In genomic region chr20:56414842-56415765, GRCh38 we compare ENCODE assay signal across 9 cellular contexts. TPM values are rescaled to one million over a fixed set of nuclear protein-coding genes. Genes with fewer than 3 reads are reported as not detected.
A peak's percentile ranks its signal among the peaks of the same experiment; 100 is the strongest.
DNase-seq lines count a peak whose midpoint lies in the region; ATAC-seq, FAIRE-seq and TF ChIP-seq lines count a peak whose summit lies in the region.
"Had no signal": no experiment of that assay in that cellular context is flagged by ENCODE, and none has a peak within 500 bp of the region (broad histone marks: within the 10 kb centered on the region; RNA-seq: fewer than 3 reads in every experiment).

No MANE protein-coding gene starts in this region.

- WGBS in esophagus muscularis mucosa: 82% methylated on average over 12 of the region's 12 CpGs
- 84 to 91% methylated on average over 12 of the region's 12 CpGs for WGBS in testis, 2 donors
- WGBS in small intestine, 3 donors: 77 to 90% (median 88%) methylated on average over 12 of the region's 12 CpGs

- H3K4me3 ChIP-seq in CD8-positive, alpha-beta memory T cell (ENCODE audit: low read length): peak overlapping the region; percentile 8
- H3K4me3 ChIP-seq in esophagus muscularis mucosa (peak overlapping the region in 2 of 4 donors; percentile 5 to 17), testis (no peak overlapping the region), small intestine (ENCODE audit: low read depth in 1 of 2, low read length in 2 of 2) (no peak overlapping the region)

- H3K27me3 Mint-ChIP-seq in CD8-positive, alpha-beta memory T cell: peaks cover 0 to 1% of the 10 kb centered on the region in 2 donors

- H3K4me1 ChIP-seq in CD8-positive, alpha-beta memory T cell (ENCODE audit: insufficient read depth, low read length): peaks cover 87% of the 10 kb centered on the region
- H3K4me1 ChIP-seq in esophagus muscularis mucosa: peaks cover 8 to 26% (median 17%) of the 10 kb centered on the region in 4 donors
- H3K4me1 ChIP-seq in testis: peaks cover 10% of the 10 kb centered on the region
- H3K4me1 ChIP-seq in small intestine (ENCODE audit: control insufficient read depth in 2 of 2, insufficient read depth in 1 of 2, low read depth in 1 of 2, low read length in 1 of 2): no peaks in the 10 kb centered on the region

- peaks cover 0 to 19% (median 11%) of the 10 kb centered on the region in 3 donors for H3K36me3 Mint-ChIP-seq in CD8-positive, alpha-beta memory T cell

- peak overlapping the region; percentile 46 to 95 (median 78) for H3K4me3 Mint-ChIP-seq in CD8-positive, alpha-beta memory T cell

- no peak for FAIRE-seq in small intestine (lab: Jason Lieb, UNC)

- no peak for TF ChIP-seq EP300 in esophagus muscularis mucosa (IDR thresholded peaks at IDR 0.05)

- peak overlapping the region; percentile 84 to 97 (median 92) for H3K27ac Mint-ChIP-seq in CD8-positive, alpha-beta memory T cell

- CTCF ChIA-PET in CD8-positive, alpha-beta memory T cell (lab: Charles Lee): interaction anchor here (0.8 to 1.2 kb wide), 2 partner anchors 8 to 14 kb away, joined by 3 to 5 read pairs; no protein-coding TSS in a partner anchor

- intact Hi-C loops in esophagus muscularis mucosa (cut with DNase I) (no loop called here), testis (cut with DNase I; ENCODE audit: low total_unique reads) (no loop called here)

- TF ChIP-seq CTCF in esophagus muscularis mucosa (IDR thresholded peaks at IDR 0.05): no peak
- no peak for TF ChIP-seq CTCF in testis (IDR thresholded peaks at IDR 0.05)

- H3K36me3 ChIP-seq in CD8-positive, alpha-beta memory T cell (ENCODE audit: insufficient read depth, low read length): no peaks in the 10 kb centered on the region
- H3K36me3 ChIP-seq in esophagus muscularis mucosa: no peaks in the 10 kb centered on the region
- no peaks in the 10 kb centered on the region for H3K36me3 ChIP-seq in testis (ENCODE audit: low read depth, missing control alignments)
- H3K36me3 ChIP-seq in small intestine (ENCODE audit: control insufficient read depth in 2 of 2, insufficient read depth in 2 of 2, low read length in 2 of 2): no peaks in the 10 kb centered on the region

- POLR2A ChIA-PET in CD8-positive, alpha-beta memory T cell (lab: Charles Lee): interaction anchor here (0.6 kb wide), 1 partner anchor 26 kb away, joined by 5 read pairs; no protein-coding TSS in a partner anchor

- peaks cover 67 to 82% (median 75%) of the 10 kb centered on the region in 3 donors for H3K4me1 Mint-ChIP-seq in CD8-positive, alpha-beta memory T cell

- peak overlapping the region; percentile 66 for H3K27ac ChIP-seq in CD8-positive, alpha-beta memory T cell (ENCODE audit: low read depth, low read length)
- H3K27ac ChIP-seq in esophagus muscularis mucosa (replicated peaks in 1 of 4): no peak overlapping the region
- H3K27ac ChIP-seq in testis: no peak overlapping the region
- H3K27ac ChIP-seq in small intestine (ENCODE audit: low read depth in 1 of 2, low read length in 1 of 2): peak overlapping the region in 1 of 2 donors; percentile 81

- TF ChIP-seq POLR2A in esophagus muscularis mucosa (IDR thresholded peaks at IDR 0.05; ENCODE audit: low read depth) (no peak), testis (IDR thresholded peaks at IDR 0.05) (no peak)

- ATAC-seq in GM21723 (IDR thresholded peaks at IDR 0.05; ENCODE audit: unreplicated experiment): no peak

- DNase-seq in CD8-positive, alpha-beta memory T cell: peak in 4 of 5 donors; percentile 27 to 57 (median 42)
- peak; percentile 62 for DNase-seq in activated CD8-positive, alpha-beta memory T cell treated with anti-CD3 and anti-CD28 coated beads, Interleukin-2, amount 50 U/mL, for 4 hours
- DNase-seq in effector CD8-positive, alpha-beta T cell (lab: John Stamatoyannopoulos, UW): peak; percentile 7
- peak; percentile 65 for DNase-seq in stimulated activated CD4-positive, alpha-beta T cell treated with anti-CD3 and anti-CD28 coated beads, Interleukin-2, amount 100 ng/mL, for 4 hours (ENCODE audit: low read depth)
- DNase-seq in esophagus muscularis mucosa (ENCODE audit: extremely low spot score): no peak
- no peak for DNase-seq in testis
- no peak for DNase-seq in small intestine
- DNase-seq: NCI-H524 had no signal

- H3K27me3 ChIP-seq in CD8-positive, alpha-beta memory T cell (ENCODE audit: insufficient read depth, low read length, poor library complexity, severe bottlenecking): no peaks in the 10 kb centered on the region
- H3K27me3 ChIP-seq in esophagus muscularis mucosa: no peaks in the 10 kb centered on the region
- H3K27me3 ChIP-seq in testis: no peaks in the 10 kb centered on the region
- H3K27me3 ChIP-seq in small intestine (ENCODE audit: control insufficient read depth in 2 of 2, insufficient read depth in 2 of 2, low read length in 2 of 2): no peaks in the 10 kb centered on the region

- H3K9me3 ChIP-seq in CD8-positive, alpha-beta memory T cell (ENCODE audit: low read length): no peaks in the 10 kb centered on the region
- H3K9me3 ChIP-seq in esophagus muscularis mucosa (no peaks in the 10 kb centered on the region), testis (no peaks in the 10 kb centered on the region), small intestine (ENCODE audit: control insufficient read depth, low read depth) (no peaks in the 10 kb centered on the region)

- no peaks in the 10 kb centered on the region for H3K9me3 Mint-ChIP-seq in CD8-positive, alpha-beta memory T cell

RNA-seq across cellular contexts. Expression of gene CASS4, which starts 3.0 kb away (rescaled TPM):
- 1 to 10 TPM; 3.7 TPM for total RNA-seq in CD8-positive, alpha-beta memory T cell
- 5.6 TPM for polyA plus RNA-seq in CD8-positive, alpha-beta memory T cell
- total RNA-seq in esophagus muscularis mucosa (1 to 10 TPM; 3.1 to 8.1 (median 5.4) TPM), testis (1 to 10 TPM in 1 of 2 donors, under 1 TPM in 1; 0.79 to 1.8 TPM)
- polyA plus RNA-seq in testis (ENCODE audit: insufficient read depth, low read depth, low replicate concordance) (0.92 TPM), small intestine (1 to 10 TPM in 1 of 3 donors, under 1 TPM in 1, not detected in 1; 0.70 to 1.1 TPM)

RNA-seq across cellular contexts. Expression of gene CSTF1, which starts 22.7 kb away (rescaled TPM):
- 10 to 100 TPM; 54.2 to 54.7 TPM for total RNA-seq in CD8-positive, alpha-beta memory T cell
- 37.0 TPM for polyA plus RNA-seq in CD8-positive, alpha-beta memory T cell
- total RNA-seq in esophagus muscularis mucosa: 10 to 100 TPM; 16.2 to 22.9 (median 20.7) TPM
- total RNA-seq in testis: 10 to 100 TPM; 41.8 to 53.3 TPM
- 80.6 TPM for polyA plus RNA-seq in testis (ENCODE audit: insufficient read depth, low read depth, low replicate concordance)
- 10 to 100 TPM in 1 of 3 donors, 1 to 10 TPM in 2; 9.2 to 13.1 (median 9.5) TPM for polyA plus RNA-seq in small intestine

RNA-seq across cellular contexts. Expression of gene AURKA, which starts 23.1 kb away (rescaled TPM):
- total RNA-seq in CD8-positive, alpha-beta memory T cell: 10 to 100 TPM; 49.2 to 50.8 TPM
- 1.7 TPM for polyA plus RNA-seq in CD8-positive, alpha-beta memory T cell
- total RNA-seq in esophagus muscularis mucosa: 1 to 10 TPM in 3 of 4 donors, under 1 TPM in 1; 0.66 to 2.1 (median 1.4) TPM
- total RNA-seq in testis: 10 to 100 TPM; 27.2 to 35.4 TPM
- 87.6 TPM for polyA plus RNA-seq in testis (ENCODE audit: insufficient read depth, low read depth, low replicate concordance)
- polyA plus RNA-seq in small intestine: 10 to 100 TPM in 2 of 3 donors, 1 to 10 TPM in 1; 4.3 to 26.6 (median 12.7) TPM

RNA-seq across cellular contexts. Expression of gene RTF2, which starts 53.3 kb away (rescaled TPM):
- total RNA-seq in CD8-positive, alpha-beta memory T cell: 10 to 100 TPM; 82.5 to 85.1 TPM
- polyA plus RNA-seq in CD8-positive, alpha-beta memory T cell: 121 TPM
- total RNA-seq in esophagus muscularis mucosa (10 to 100 TPM; 71.0 to 93.3 (median 78.5) TPM), testis (10 to 100 TPM; 76.4 to 80.4 TPM)
- polyA plus RNA-seq in testis (ENCODE audit: insufficient read depth, low read depth, low replicate concordance) (144 TPM), small intestine (10 to 100 TPM; 70.2 to 83.5 (median 74.3) TPM)

RNA-seq across cellular contexts. Expression of gene FAM210B, which starts 56.3 kb away (rescaled TPM):
- 1 to 10 TPM; 6.3 to 6.7 TPM for total RNA-seq in CD8-positive, alpha-beta memory T cell
- 31.8 TPM for polyA plus RNA-seq in CD8-positive, alpha-beta memory T cell
- total RNA-seq in esophagus muscularis mucosa (10 to 100 TPM; 48.2 to 75.0 (median 54.5) TPM), testis (10 to 100 TPM; 26.7 to 33.9 TPM)
- polyA plus RNA-seq in testis (ENCODE audit: insufficient read depth, low read depth, low replicate concordance) (29.5 TPM), small intestine (10 to 100 TPM; 18.1 to 21.9 (median 21.4) TPM)

Comparison
In these comparisons a context has a peak if more than half of its experiments do, and no peak if none do; other contexts are left out.
1. DNase-seq: peak in CD8-positive, alpha-beta memory T cell (4 of 5), activated CD8-positive, alpha-beta memory T cell treated with anti-CD3 and anti-CD28 coated beads, Interleukin-2, amount 50 U/mL, for 4 hours (single experiment), effector CD8-positive, alpha-beta T cell (single experiment) and stimulated activated CD4-positive, alpha-beta T cell treated with anti-CD3 and anti-CD28 coated beads, Interleukin-2, amount 100 ng/mL, for 4 hours (single experiment); none in esophagus muscularis mucosa (single experiment), testis (single experiment) and small intestine (single experiment).
2. RNA of gene AURKA, which starts 23.1 kb away (total RNA-seq): 49.2 to 50.8 TPM in CD8-positive, alpha-beta memory T cell and 27.2 to 35.4 TPM in testis; 0.66 to 2.1 TPM in esophagus muscularis mucosa; every median in the first group is over 4 times any median in the second.